In the genomic region with DNA sequence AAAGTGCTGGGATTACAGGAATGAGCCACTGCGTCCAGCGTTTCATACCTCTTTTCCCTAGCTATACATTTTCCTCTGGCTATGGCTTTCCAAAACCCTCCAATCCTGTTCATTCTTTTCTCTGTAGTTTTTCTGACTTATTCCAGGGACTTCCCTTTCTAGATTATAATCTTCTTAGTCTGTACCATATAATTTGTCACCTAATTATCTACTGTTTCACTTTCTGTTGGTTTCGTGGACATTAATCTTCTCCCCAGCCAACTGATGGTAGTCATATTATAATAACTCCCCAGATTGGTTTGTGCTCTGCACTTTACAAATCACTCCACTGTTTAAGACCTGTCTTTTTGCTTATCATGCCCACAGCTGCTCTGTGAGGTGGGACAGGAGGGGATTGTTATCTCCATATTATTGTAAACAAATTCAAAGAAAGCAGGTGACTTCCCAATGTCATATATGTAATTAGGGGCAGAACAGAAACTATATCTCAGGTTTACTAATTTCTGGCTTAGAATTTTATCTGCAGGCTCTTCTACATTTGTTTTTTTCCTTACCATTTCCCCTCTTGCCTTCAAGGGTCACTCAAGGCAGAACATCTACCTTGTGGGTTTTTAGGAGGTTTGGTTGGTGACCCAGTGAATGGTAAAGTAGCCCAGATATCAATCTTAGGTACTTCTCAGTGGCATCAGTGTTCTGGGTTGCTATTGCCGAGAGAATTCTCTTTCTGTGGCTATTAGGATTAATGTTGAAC, we compare ENCODE assay signal across 9 cellular contexts. TPM values are rescaled to one million over a fixed set of nuclear protein-coding genes. Genes with fewer than 3 reads are reported as not detected.
DNase-seq lines count a peak whose midpoint lies in the region; ATAC-seq and TF ChIP-seq lines count a peak whose summit lies in the region.
"Had no signal": no experiment of that assay in that cellular context is flagged by ENCODE, and none has a peak within 500 bp of the region (broad histone marks: within the 10 kb centered on the region; RNA-seq: fewer than 3 reads in every experiment).

No MANE protein-coding gene starts in this region.

- TF ChIP-seq CTCF in OCI-LY7 (conservative IDR thresholded peaks at IDR 0.05; ENCODE audit: low read length), result no peak

- H3K27ac ChIP-seq in OCI-LY7 (ENCODE audit: low read depth, low read length, poor library complexity, severe bottlenecking) (no peak overlapping the region), Karpas-422 (ENCODE audit: low read length) (no peak overlapping the region)

- H3K79me2 ChIP-seq in OCI-LY7 (ENCODE audit: insufficient read depth, low read depth, low read length), result peaks cover 26% of the 10 kb centered on the region; the same call in 1 of the 2 replicates
- H3K79me2 ChIP-seq in Karpas-422 (ENCODE audit: low read length), result no peaks in the 10 kb centered on the region

- H3K36me3 ChIP-seq in OCI-LY7 (ENCODE audit: insufficient read depth, low read length), result no peaks in the 10 kb centered on the region; the same call in 1 of the 2 replicates
- no peaks in the 10 kb centered on the region for H3K36me3 ChIP-seq in Karpas-422 (ENCODE audit: insufficient read depth, low read length)

- H3K4me1 Mint-ChIP-seq in naive B cell, result peaks cover 72 to 94% (median 83%) of the 10 kb centered on the region in 3 donors

- H3K9me2 ChIP-seq in OCI-LY7 (ENCODE audit: insufficient read depth, low read length) (no peaks in the 10 kb centered on the region), Karpas-422 (replicated peaks; ENCODE audit: insufficient read depth, low read length) (no peaks in the 10 kb centered on the region)

- intact Hi-C loops in OCI-LY7 (cut with micrococcal nuclease; ENCODE audit: unreplicated experiment), result no loop called here

- H3K9me3 Mint-ChIP-seq in naive B cell, result no peaks in the 10 kb centered on the region

- no peaks in the 10 kb centered on the region for H3K36me3 Mint-ChIP-seq in naive B cell

- POLR2A ChIA-PET in OCI-LY7 (lab: Charles Lee), result interaction anchor here (1.0 to 3.9 kb wide), 9 partner anchors 11 to 232 kb away, joined by 3 to 28 read pairs (median 6); partner anchors contain the start of gene STIM1

- no TSS peak for BruUV-seq in OCI-LY7 (replicated peaks; lab: Mats Ljungman, UMichigan)

- H3K9ac ChIP-seq in Karpas-422 (ENCODE audit: low read length), result no peak overlapping the region

- no peaks in the 10 kb centered on the region for H3K27me3 ChIP-seq in Karpas-422 (ENCODE audit: low read length)

- H3K27me3 Mint-ChIP-seq in naive B cell, result no peaks in the 10 kb centered on the region

- ATAC-seq in GM18502 (IDR thresholded peaks at IDR 0.05; ENCODE audit: poor library complexity, unreplicated experiment) (peak; percentile 48), GM21737 (IDR thresholded peaks at IDR 0.05; ENCODE audit: unreplicated experiment) (peak; percentile 40), naive B cell (ENCODE audit: low read depth in 2 of 2) (peak; percentile 52 to 57)

- H3K4me3 ChIP-seq in OCI-LY7 (ENCODE audit: low read depth, low read length, poor library complexity, severe bottlenecking) (no peak overlapping the region), Karpas-422 (ENCODE audit: low read length) (no peak overlapping the region)
- H3K4me3 ChIP-seq: lung had no signal

- H3K4me2 ChIP-seq in OCI-LY7 (ENCODE audit: low read length) (peak overlapping the region; percentile 71), Karpas-422 (ENCODE audit: low read depth, low read length, poor library complexity, severe bottlenecking) (no peak overlapping the region)

- no peak for DNase-seq in OCI-LY7 (ENCODE audit: low spot score)
- DNase-seq in naive B cell, result no peak
- DNase-seq in Karpas-422, result no peak
- no peak for DNase-seq in DMS 273 (lab: John Stamatoyannopoulos, UW; ENCODE audit: unreplicated experiment)
- DNase-seq in stimulated activated naive CD4-positive, alpha-beta T cell (lab: John Stamatoyannopoulos, UW), result no peak
- no peak for DNase-seq in NCI-H774 (lab: John Stamatoyannopoulos, UW)

- no peak overlapping the region for H2AFZ ChIP-seq in OCI-LY7 (ENCODE audit: low read length)
- H2AFZ ChIP-seq in Karpas-422 (ENCODE audit: low read length), result no peak overlapping the region

- H3K4me1 ChIP-seq in OCI-LY7 (ENCODE audit: insufficient read depth, low read length, poor library complexity, severe bottlenecking), result peaks cover 57% of the 10 kb centered on the region
- H3K4me1 ChIP-seq in Karpas-422 (ENCODE audit: low read length), result peaks cover 49% of the 10 kb centered on the region

- H4K20me1 ChIP-seq in OCI-LY7 (ENCODE audit: insufficient read depth, low read length), result peaks cover 25% of the 10 kb centered on the region
- peaks cover 23% of the 10 kb centered on the region; the same call in 1 of the 2 replicates for H4K20me1 ChIP-seq in Karpas-422 (ENCODE audit: insufficient read depth, low read depth, low read length)

- CTCF ChIA-PET in OCI-LY7 (lab: Charles Lee; ENCODE audit: unreplicated experiment), result interaction anchor here (1.8 kb wide), 1 partner anchor 25 kb away, joined by 4 read pairs; no protein-coding TSS in a partner anchor

- H3K27ac Mint-ChIP-seq in naive B cell, result peak overlapping the region; percentile 81 to 99 (median 98)

- peaks cover 5% of the 10 kb centered on the region; the same call in 1 of the 2 replicates for H3K9me3 ChIP-seq in OCI-LY7 (ENCODE audit: low read length)
- H3K9me3 ChIP-seq in Karpas-422 (ENCODE audit: low read length), result no peaks in the 10 kb centered on the region

- H3K4me3 Mint-ChIP-seq in naive B cell, result peak overlapping the region in 7 of 8 donors; percentile 51 to 87 (median 71)

RNA-seq across cellular contexts. Expression of gene STIM1, which starts 23.9 kb away (rescaled TPM):
- total RNA-seq in OCI-LY7 (2014; rRNA removed; shearing (Covaris generic)), result 20.9 and 21.0 TPM in 2 replicates
- 49.1 and 55.4 TPM in 2 replicates for total RNA-seq in OCI-LY7 (2022)
- 10 to 100 TPM; 29.1 to 51.9 (median 35.0) TPM for polyA plus RNA-seq in naive B cell (ENCODE audit: low read depth in 6 of 6)
- 9.0 and 17.0 TPM in 2 replicates for total RNA-seq in Karpas-422 (2014; rRNA removed; shearing (Covaris generic); ENCODE audit: low replicate concordance)

RNA-seq across cellular contexts. Expression of gene RHOG, which starts 38.6 kb away (rescaled TPM):
- total RNA-seq in OCI-LY7 (2014; rRNA removed; shearing (Covaris generic)), result 20.9 and 26.2 TPM in 2 replicates
- total RNA-seq in OCI-LY7 (2022), result 54.8 and 57.8 TPM in 2 replicates
- polyA plus RNA-seq in naive B cell (ENCODE audit: low read depth in 6 of 6), result 100 to 1,000 TPM in 5 of 6 donors, 10 to 100 TPM in 1; 88.9 to 144 (median 117) TPM
- 54.6 and 68.5 TPM in 2 replicates for total RNA-seq in Karpas-422 (2014; rRNA removed; shearing (Covaris generic); ENCODE audit: low replicate concordance)
